In the genomic region with DNA sequence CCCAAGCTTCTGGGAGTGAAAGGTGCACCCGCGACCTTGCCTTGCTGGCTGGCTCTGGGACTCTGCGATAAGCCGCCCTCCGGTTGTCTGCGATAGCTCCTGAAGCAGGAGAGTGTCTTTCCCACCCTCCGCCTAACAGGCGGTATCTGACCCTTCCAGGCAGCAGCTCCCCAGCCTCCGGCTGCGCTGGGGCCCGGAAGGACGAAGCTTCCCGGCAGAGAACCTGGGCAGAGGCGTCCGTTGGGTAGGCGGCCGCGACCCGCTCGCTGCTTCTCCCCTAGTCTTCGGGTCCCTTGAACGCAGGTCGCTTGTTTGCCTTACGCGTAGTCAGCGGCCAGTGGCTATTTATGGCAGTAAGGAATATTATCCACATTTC, we compare ENCODE assay signal across 8 cellular contexts. TPM values are rescaled to one million over a fixed set of nuclear protein-coding genes. Genes with fewer than 3 reads are reported as not detected.
DNase-seq lines count a peak whose midpoint lies in the region; ATAC-seq, FAIRE-seq and TF ChIP-seq lines count a peak whose summit lies in the region.

No MANE protein-coding gene starts in this region.

- no peaks in the 10 kb centered on the region for H3K27me3 Mint-ChIP-seq in activated CD8-positive, alpha-beta memory T cell treated with anti-CD3 and anti-CD28 coated beads, Interleukin-2, amount 10 ng/mL, durations not matched to agents 7 days and 5 days

- H3K36me3 Mint-ChIP-seq in activated CD8-positive, alpha-beta memory T cell treated with anti-CD3 and anti-CD28 coated beads, Interleukin-2, amount 10 ng/mL, durations not matched to agents 7 days and 5 days: peaks cover 33% of the 10 kb centered on the region

- no peaks in the 10 kb centered on the region for H3K27me3 ChIP-seq in bronchial epithelial cell (ENCODE audit: control insufficient read depth, insufficient read depth, low read length)
- H3K27me3 ChIP-seq in left lung: no peaks in the 10 kb centered on the region
- no peaks in the 10 kb centered on the region for H3K27me3 ChIP-seq in suprapubic skin

- ATAC-seq in activated CD8-positive, alpha-beta memory T cell treated with anti-CD3 and anti-CD28 coated beads, Interleukin-2, amount 10 ng/mL, durations not matched to agents 7 days and 5 days: peak; percentile 29
- ATAC-seq in HG02763 (IDR thresholded peaks at IDR 0.05; ENCODE audit: unreplicated experiment): peak; percentile 28
- ATAC-seq in left lung: peak; percentile 42

- H3K4me3 ChIP-seq in bronchial epithelial cell (ENCODE audit: low read depth, low read length) (peak overlapping the region; percentile 96), left lung (peak overlapping the region; percentile 68 to 72), suprapubic skin (peak overlapping the region; percentile 81)

- 6% methylated on average over 22 of the region's 26 CpGs for WGBS in suprapubic skin

- intact Hi-C loops in left lung (cut with DNase I): loop anchor here in 1 of 2 donors (10.0 kb wide), 1 partner anchor 139 kb away; no protein-coding TSS in a partner anchor

- H3K4me1 ChIP-seq in left lung (peaks cover 4 to 33% of the 10 kb centered on the region in 2 donors), suprapubic skin (peaks cover 30% of the 10 kb centered on the region)

- H3K27ac Mint-ChIP-seq in activated CD8-positive, alpha-beta memory T cell treated with anti-CD3 and anti-CD28 coated beads, Interleukin-2, amount 10 ng/mL, durations not matched to agents 7 days and 5 days: peak overlapping the region; percentile 99

- no peak for DNase-seq in activated CD8-positive, alpha-beta memory T cell treated with anti-CD3 and anti-CD28 coated beads, Interleukin-2, amount 10 ng/mL, durations not matched to agents 7 days and 5 days
- no peak for DNase-seq in activated CD8-positive, alpha-beta memory T cell treated with anti-CD3 and anti-CD28 coated beads, Interleukin-2, amount 50 U/mL, for 48 hours
- DNase-seq in NCI-H2227 treated with DMSO at 0.1 percent for 48 hours (lab: John Stamatoyannopoulos, UW): peak; percentile 84
- DNase-seq in bronchial epithelial cell (ENCODE audit: low read depth): no peak
- DNase-seq in left lung: peak in 1 of 2 donors; percentile 83
- DNase-seq in suprapubic skin (ENCODE audit: low spot score in 2 of 2): peak in 1 of 2 donors; percentile 75
- no peak for DNase-seq in NCI-H2196 treated with DMSO at 0.1 percent for 48 hours (lab: John Stamatoyannopoulos, UW; ENCODE audit: unreplicated experiment)

- CTCF ChIA-PET in activated CD8-positive, alpha-beta memory T cell treated with anti-CD3 and anti-CD28 coated beads, Interleukin-2, amount 10 ng/mL, durations not matched to agents 7 days and 5 days (lab: Charles Lee): interaction anchor here (0.6 to 2.1 kb wide), 4 partner anchors 33 to 328 kb away, joined by 3 to 15 read pairs (median 9); partner anchors contain the start of gene IRS1

- H3K9me3 Mint-ChIP-seq in activated CD8-positive, alpha-beta memory T cell treated with anti-CD3 and anti-CD28 coated beads, Interleukin-2, amount 10 ng/mL, durations not matched to agents 7 days and 5 days (ENCODE audit: low read depth): no peaks in the 10 kb centered on the region

- H3K4me1 Mint-ChIP-seq in activated CD8-positive, alpha-beta memory T cell treated with anti-CD3 and anti-CD28 coated beads, Interleukin-2, amount 10 ng/mL, durations not matched to agents 7 days and 5 days: peaks cover 42% of the 10 kb centered on the region

- H3K27ac ChIP-seq in left lung: peak overlapping the region; percentile 98 to 99
- peak overlapping the region; percentile 99 for H3K27ac ChIP-seq in suprapubic skin

- H3K4me3 Mint-ChIP-seq in activated CD8-positive, alpha-beta memory T cell treated with anti-CD3 and anti-CD28 coated beads, Interleukin-2, amount 10 ng/mL, durations not matched to agents 7 days and 5 days: peak overlapping the region; percentile 86

- no peak for FAIRE-seq in bronchial epithelial cell (lab: Jason Lieb, UNC)

- H3K9me3 ChIP-seq in left lung (no peaks in the 10 kb centered on the region), suprapubic skin (no peaks in the 10 kb centered on the region)

- no peaks in the 10 kb centered on the region for H3K36me3 ChIP-seq in bronchial epithelial cell (ENCODE audit: control insufficient read depth, insufficient read depth, low read length)
- peaks cover 0 to 3% of the 10 kb centered on the region in 2 donors for H3K36me3 ChIP-seq in left lung
- no peaks in the 10 kb centered on the region for H3K36me3 ChIP-seq in suprapubic skin

- no peak for TF ChIP-seq POLR2A in suprapubic skin (IDR thresholded peaks at IDR 0.05)

- no peak for TF ChIP-seq CTCF in bronchial epithelial cell (IDR thresholded peaks at IDR 0.05; ENCODE audit: insufficient read depth, low read length, severe bottlenecking)
- TF ChIP-seq CTCF in left lung (IDR thresholded peaks at IDR 0.05): no peak
- no peak for TF ChIP-seq CTCF in suprapubic skin (IDR thresholded peaks at IDR 0.05)

- TF ChIP-seq EP300 in suprapubic skin (IDR thresholded peaks at IDR 0.05): no peak

RNA-seq across cellular contexts. Expression of gene RHBDD1, which starts 0.4 kb away (rescaled TPM):
- 10 to 100 TPM; 29.8 to 32.2 TPM for total RNA-seq in activated CD8-positive, alpha-beta memory T cell treated with anti-CD3 and anti-CD28 coated beads, Interleukin-2, amount 10 ng/mL, durations not matched to agents 7 days and 5 days
- 29.7 and 32.0 TPM in 2 replicates for total RNA-seq in bronchial epithelial cell
- 10 to 100 TPM; 33.3 to 40.1 TPM for total RNA-seq in left lung
- total RNA-seq in suprapubic skin: 10 to 100 TPM; 14.0 to 41.8 (median 20.7) TPM

RNA-seq across cellular contexts. Expression of gene IRS1, which starts 35.8 kb away (rescaled TPM):
- 1 to 10 TPM; 4.5 to 5.8 TPM for total RNA-seq in activated CD8-positive, alpha-beta memory T cell treated with anti-CD3 and anti-CD28 coated beads, Interleukin-2, amount 10 ng/mL, durations not matched to agents 7 days and 5 days
- total RNA-seq in bronchial epithelial cell (7.0 and 12.6 TPM in 2 replicates), left lung (10 to 100 TPM; 13.3 to 15.9 TPM), suprapubic skin (10 to 100 TPM; 18.4 to 40.7 (median 28.1) TPM)
